In the genomic region with DNA sequence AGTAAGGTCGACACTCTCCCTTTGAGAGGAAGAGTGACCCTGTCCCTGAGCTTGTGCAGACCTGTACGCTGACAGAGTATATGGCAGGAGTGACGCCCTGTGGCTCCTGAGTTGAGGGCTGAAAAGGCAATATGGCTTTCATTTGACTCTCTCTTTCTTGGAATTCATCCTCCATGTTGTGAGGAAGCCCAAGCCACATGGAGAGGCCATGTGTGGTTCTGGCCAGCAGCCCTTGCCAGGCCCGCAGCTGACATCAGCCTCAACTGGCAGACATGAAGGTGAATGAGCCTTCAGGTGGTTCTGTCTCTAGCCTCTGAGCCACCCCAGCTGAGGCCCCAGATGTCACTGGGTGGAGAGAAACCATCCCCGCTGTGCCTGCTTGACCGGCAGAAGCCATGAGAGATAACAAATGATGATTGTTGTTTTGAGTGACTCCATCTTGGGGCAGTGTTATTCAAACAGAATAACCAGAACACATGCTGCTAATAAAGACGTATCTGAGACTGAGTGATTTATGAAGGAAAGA, we compare ENCODE assay signal across 12 cellular contexts. TPM values are rescaled to one million over a fixed set of nuclear protein-coding genes. Genes with fewer than 3 reads are reported as not detected.
"Had no signal": no experiment of that assay in that cellular context is flagged by ENCODE, and none has a peak within 500 bp of the region (broad histone marks: within the 10 kb centered on the region; RNA-seq: fewer than 3 reads in every experiment).

No MANE protein-coding gene starts in this region.

- DNase-seq: GM23248, GOT3, H7, HFFc6, IMR-90, KG1 had no signal

- H3K27ac ChIP-seq: GM23248 had no signal

- ATAC-seq: HCT116, HepG2, K562 had no signal

- H3K27ac Mint-ChIP-seq: HFFc6 had no signal

- H3K4me3 Mint-ChIP-seq: HFFc6 had no signal

- H3K4me3 ChIP-seq: GM23248, HAP-1, K562 had no signal

- H3K4me1 ChIP-seq: HAP-1 had no signal

- H3K9me3 ChIP-seq: HAP-1 had no signal

- FAIRE-seq: HepG2, K562 had no signal

- H2AFZ ChIP-seq: GM23248 had no signal

- H3K36me3 ChIP-seq: HAP-1 had no signal

RNA-seq across cellular contexts. Expression of gene SMIM38, which starts 31.9 kb away (rescaled TPM):
- total RNA-seq: GM23248, H4, HFFc6, HT-29 had no signal
